In the genomic region with DNA sequence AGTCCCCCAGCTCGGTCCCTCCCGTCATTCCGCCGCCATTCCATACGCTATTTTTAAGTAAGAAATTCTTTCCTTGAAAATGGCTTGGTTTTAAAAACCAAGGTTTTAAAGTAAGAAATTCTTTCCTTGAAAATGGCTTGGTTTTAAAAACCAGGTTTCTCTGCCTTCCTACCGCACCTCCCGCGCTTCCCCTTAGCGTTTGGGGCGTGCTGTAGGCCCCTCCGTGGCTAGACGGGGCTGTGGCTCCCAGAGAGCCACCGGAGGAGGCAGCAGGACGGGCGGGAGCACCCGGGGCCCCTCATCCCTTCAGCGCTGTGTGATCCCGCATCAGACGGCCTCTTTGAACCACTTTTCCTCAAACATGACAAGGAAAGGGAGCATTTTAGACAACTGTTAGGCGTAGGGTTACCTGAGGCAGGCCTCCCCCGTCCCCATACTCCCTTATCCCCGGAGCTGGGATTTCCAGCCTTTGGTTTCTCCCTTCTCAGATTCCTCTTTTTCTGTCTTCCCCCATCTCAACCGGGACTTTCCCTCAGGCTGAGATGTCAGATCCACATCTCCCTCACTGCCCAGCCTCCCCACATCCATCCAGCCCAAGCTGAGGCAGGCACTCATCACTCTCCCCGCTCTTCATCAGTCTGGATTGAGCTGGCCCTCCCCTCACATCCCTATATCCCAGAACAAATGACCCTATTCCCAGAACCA, we compare ENCODE assay signal across 8 cellular contexts.
DNase-seq lines count a peak whose midpoint lies in the region; ATAC-seq and TF ChIP-seq lines count a peak whose summit lies in the region.

No MANE protein-coding gene starts in this region.

- peak overlapping the region; percentile 66 to 94 (median 84) for H3K4me3 ChIP-seq in BLaER1 treated with 17β-estradiol and CSF1 and Interleukin-3, amounts not matched to agents 10 nM and 100 nM
- H3K4me3 ChIP-seq in Loucy (ENCODE audit: low read length, poor library complexity, severe bottlenecking) = peak overlapping the region; percentile 90
- peak overlapping the region; percentile 94 for H3K4me3 ChIP-seq in effector memory CD4-positive, alpha-beta T cell (ENCODE audit: insufficient read depth, low read depth, low read length, poor library complexity, severe bottlenecking)

- no peaks in the 10 kb centered on the region for H3F3A ChIP-seq in Loucy (ENCODE audit: low read depth)

- peaks cover 35% of the 10 kb centered on the region for H3K79me2 ChIP-seq in Loucy (ENCODE audit: insufficient read depth, low read length)

- ATAC-seq in GM18511 (IDR thresholded peaks at IDR 0.05; ENCODE audit: unreplicated experiment) = no peak

- peaks cover 11% of the 10 kb centered on the region for H3K27me3 Mint-ChIP-seq in nephron (ENCODE audit: low read depth)

- peaks cover 17% of the 10 kb centered on the region for H3K4me1 Mint-ChIP-seq in nephron

- H3K36me3 ChIP-seq in BLaER1 treated with 17β-estradiol and CSF1 and Interleukin-3, amounts not matched to agents 10 nM and 100 nM = peaks cover 0 to 45% (median 25%) of the 10 kb centered on the region in 11 experiments; a peak in 18 of 22 replicates
- no peaks in the 10 kb centered on the region for H3K36me3 ChIP-seq in Loucy (ENCODE audit: insufficient read depth, low read length)
- H3K36me3 ChIP-seq in effector memory CD4-positive, alpha-beta T cell (ENCODE audit: control insufficient read depth, insufficient read depth, low read length) = no peaks in the 10 kb centered on the region

- peak overlapping the region; percentile 95 to 99 (median 98) for H3K27ac ChIP-seq in BLaER1 treated with 17β-estradiol and CSF1 and Interleukin-3, amounts not matched to agents 10 nM and 100 nM
- peak overlapping the region; percentile 93 for H3K27ac ChIP-seq in effector memory CD4-positive, alpha-beta T cell (ENCODE audit: insufficient read depth, low read length, poor library complexity, severe bottlenecking)

- H3K4me3 Mint-ChIP-seq in nephron = peak overlapping the region; percentile 82 to 84 (median 83)

- peaks cover 35 to 80% (median 62%) of the 10 kb centered on the region in 10 experiments for H3K4me1 ChIP-seq in BLaER1 treated with 17β-estradiol and CSF1 and Interleukin-3, amounts not matched to agents 10 nM and 100 nM
- peaks cover 48% of the 10 kb centered on the region for H3K4me1 ChIP-seq in Loucy (ENCODE audit: insufficient read depth, low read length, poor library complexity, severe bottlenecking)
- H3K4me1 ChIP-seq in effector memory CD4-positive, alpha-beta T cell (ENCODE audit: control insufficient read depth, insufficient read depth, low read length, poor library complexity, severe bottlenecking) = peaks cover 18% of the 10 kb centered on the region

- no peaks in the 10 kb centered on the region for H3K9me2 ChIP-seq in Loucy (replicated peaks; ENCODE audit: low read depth, low read length)

- no peak for DNase-seq in effector memory CD4-positive, alpha-beta T cell
- DNase-seq in NCI-H774 (lab: John Stamatoyannopoulos, UW) (no peak), amygdala (lab: John Stamatoyannopoulos, UW) (no peak)
- DNase-seq in stimulated activated naive CD4-positive, alpha-beta T cell treated with Interleukin-2 at 50 U/mL for 16 hours (lab: John Stamatoyannopoulos, UW) = no peak

- peaks cover 6% of the 10 kb centered on the region for H3K36me3 Mint-ChIP-seq in nephron (ENCODE audit: low read depth)

- H3K9me3 Mint-ChIP-seq in nephron = no peaks in the 10 kb centered on the region

- H4K20me1 ChIP-seq in BLaER1 treated with 17β-estradiol and CSF1 and Interleukin-3, amounts not matched to agents 10 nM and 100 nM = peaks cover 11 to 35% (median 30%) of the 10 kb centered on the region in 11 experiments; a peak in 17 of 22 replicates
- H4K20me1 ChIP-seq in Loucy (ENCODE audit: insufficient read depth, low read length, poor library complexity, severe bottlenecking) = peaks cover 17% of the 10 kb centered on the region

- peak overlapping the region; percentile 84 to 98 (median 95) for H3K4me2 ChIP-seq in BLaER1 treated with 17β-estradiol and CSF1 and Interleukin-3, amounts not matched to agents 10 nM and 100 nM
- peak overlapping the region; percentile 99 for H3K4me2 ChIP-seq in Loucy (ENCODE audit: low read depth, low read length, poor library complexity, severe bottlenecking)

- peak overlapping the region; percentile 48 to 79 (median 74) for H3K27ac Mint-ChIP-seq in nephron

- H3K9me3 ChIP-seq in BLaER1 treated with 17β-estradiol and CSF1 and Interleukin-3, amounts not matched to agents 10 nM and 100 nM (replicated peaks in 1 of 11) = peaks cover 0 to 9% (median 2%) of the 10 kb centered on the region in 11 experiments; a peak in 10 of 22 replicates
- H3K9me3 ChIP-seq in Loucy (ENCODE audit: insufficient read depth, low read depth, low read length) = no peaks in the 10 kb centered on the region
- H3K9me3 ChIP-seq in effector memory CD4-positive, alpha-beta T cell (ENCODE audit: control insufficient read depth, low read length) = no peaks in the 10 kb centered on the region

- H3K27me3 ChIP-seq in BLaER1 treated with 17β-estradiol and CSF1 and Interleukin-3, amounts not matched to agents 10 nM and 100 nM = no peaks in the 10 kb centered on the region
- H3K27me3 ChIP-seq in Loucy (ENCODE audit: insufficient read depth, low read length, poor library complexity, severe bottlenecking) = no peaks in the 10 kb centered on the region
- no peaks in the 10 kb centered on the region for H3K27me3 ChIP-seq in effector memory CD4-positive, alpha-beta T cell (replicated peaks; ENCODE audit: control insufficient read depth, insufficient read depth, low read length, poor library complexity, severe bottlenecking)

- H2AFZ ChIP-seq in Loucy (ENCODE audit: low read length) = peak overlapping the region; percentile 95

- H3K9ac ChIP-seq in BLaER1 treated with 17β-estradiol and CSF1 and Interleukin-3, amounts not matched to agents 10 nM and 100 nM = peak overlapping the region; percentile 95 to 100 (median 98)
- peak overlapping the region; percentile 97 for H3K9ac ChIP-seq in Loucy (ENCODE audit: low read depth, low read length, poor library complexity, severe bottlenecking)

- no peak for TF ChIP-seq CTCF in Loucy (conservative IDR thresholded peaks at IDR 0.05; ENCODE audit: low read length)
- no peak for TF ChIP-seq CTCF in nephron (IDR thresholded peaks at IDR 0.05; ENCODE audit: unreplicated experiment in 3 of 3)
